In the genomic region with DNA sequence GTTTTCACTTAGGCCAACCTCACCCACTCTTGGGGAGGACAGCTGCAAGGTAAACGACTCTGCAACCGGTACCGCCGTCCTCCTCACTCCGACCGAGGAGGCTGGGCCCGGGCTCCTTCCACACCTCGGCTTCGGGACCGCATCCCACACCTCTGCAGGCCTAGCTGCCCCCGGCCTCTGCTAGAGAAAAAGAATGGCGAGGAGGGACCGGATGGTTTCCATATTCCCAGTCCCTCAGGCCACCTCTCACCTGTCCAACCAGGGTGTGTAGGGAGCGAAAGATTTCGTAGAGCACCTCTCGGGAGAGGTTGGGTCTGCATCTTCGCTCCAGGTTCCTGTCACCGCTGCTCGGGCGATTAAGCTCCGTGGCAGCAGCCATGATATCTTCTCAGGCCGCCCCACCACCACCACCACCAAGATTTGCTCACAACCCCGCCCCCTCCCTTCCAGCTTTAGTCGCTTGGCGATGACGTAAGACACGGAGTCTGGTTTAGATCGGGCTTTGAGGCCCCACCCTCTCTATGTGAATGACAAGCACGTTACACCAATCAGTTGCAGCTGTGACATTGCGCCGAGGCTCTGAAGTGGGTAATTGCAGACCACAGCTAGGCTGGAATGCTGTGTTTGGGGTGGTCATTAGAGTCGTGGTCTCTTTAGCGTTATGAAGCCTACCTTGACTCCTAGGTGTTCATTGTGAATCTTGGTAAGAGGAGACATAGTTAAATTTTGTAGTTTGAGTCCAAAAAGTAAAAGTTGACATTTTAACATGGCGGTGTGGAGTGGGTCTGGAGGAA, we compare ENCODE assay signal across 1 cellular context.
TF ChIP-seq lines count a peak whose summit lies in the region.

A gene with protein sequence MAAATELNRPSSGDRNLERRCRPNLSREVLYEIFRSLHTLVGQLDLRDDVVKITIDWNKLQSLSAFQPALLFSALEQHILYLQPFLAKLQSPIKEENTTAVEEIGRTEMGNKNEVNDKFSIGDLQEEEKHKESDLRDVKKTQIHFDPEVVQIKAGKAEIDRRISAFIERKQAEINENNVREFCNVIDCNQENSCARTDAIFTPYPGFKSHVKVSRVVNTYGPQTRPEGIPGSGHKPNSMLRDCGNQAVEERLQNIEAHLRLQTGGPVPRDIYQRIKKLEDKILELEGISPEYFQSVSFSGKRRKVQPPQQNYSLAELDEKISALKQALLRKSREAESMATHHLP (minus strand): TSS at position 428 of the 794 bp plus-strand sequence. CDS start 49 bp downstream, at position 379.

TF ChIP-seq in K562, 482 proteins besides CTCF, POLR2A, EP300 and RAD21 (continued from another document and continues in another):
- TF ChIP-seq ZNF696 (CRISPR knock-in tag; conservative IDR thresholded peaks at IDR 0.05), result no peak
- TF ChIP-seq HDAC6 (IDR thresholded peaks at IDR 0.05; ENCODE audit: low read depth, low read length), result no peak
- no peak for TF ChIP-seq ADNP (tag; IDR thresholded peaks at IDR 0.05)
- TF ChIP-seq, protein P1, sequence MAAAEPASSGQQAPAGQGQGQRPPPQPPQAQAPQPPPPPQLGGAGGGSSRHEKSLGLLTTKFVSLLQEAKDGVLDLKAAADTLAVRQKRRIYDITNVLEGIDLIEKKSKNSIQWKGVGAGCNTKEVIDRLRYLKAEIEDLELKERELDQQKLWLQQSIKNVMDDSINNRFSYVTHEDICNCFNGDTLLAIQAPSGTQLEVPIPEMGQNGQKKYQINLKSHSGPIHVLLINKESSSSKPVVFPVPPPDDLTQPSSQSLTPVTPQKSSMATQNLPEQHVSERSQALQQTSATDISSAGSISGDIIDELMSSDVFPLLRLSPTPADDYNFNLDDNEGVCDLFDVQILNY (CRISPR knock-in tag; IDR thresholded peaks at IDR 0.05), result no peak
- no peak for TF ChIP-seq HSF4 (CRISPR knock-in tag; IDR thresholded peaks at IDR 0.05; ENCODE audit: borderline replicate concordance)
- no peak for TF ChIP-seq TFE3 (CRISPR knock-in tag; IDR thresholded peaks at IDR 0.05)
- TF ChIP-seq SRSF3 (IDR thresholded peaks at IDR 0.05; ENCODE audit: insufficient read depth, low read length), result no peak
- no peak for TF ChIP-seq PTBP1 (IDR thresholded peaks at IDR 0.05; ENCODE audit: low read depth, low read length)
- TF ChIP-seq, protein P2, sequence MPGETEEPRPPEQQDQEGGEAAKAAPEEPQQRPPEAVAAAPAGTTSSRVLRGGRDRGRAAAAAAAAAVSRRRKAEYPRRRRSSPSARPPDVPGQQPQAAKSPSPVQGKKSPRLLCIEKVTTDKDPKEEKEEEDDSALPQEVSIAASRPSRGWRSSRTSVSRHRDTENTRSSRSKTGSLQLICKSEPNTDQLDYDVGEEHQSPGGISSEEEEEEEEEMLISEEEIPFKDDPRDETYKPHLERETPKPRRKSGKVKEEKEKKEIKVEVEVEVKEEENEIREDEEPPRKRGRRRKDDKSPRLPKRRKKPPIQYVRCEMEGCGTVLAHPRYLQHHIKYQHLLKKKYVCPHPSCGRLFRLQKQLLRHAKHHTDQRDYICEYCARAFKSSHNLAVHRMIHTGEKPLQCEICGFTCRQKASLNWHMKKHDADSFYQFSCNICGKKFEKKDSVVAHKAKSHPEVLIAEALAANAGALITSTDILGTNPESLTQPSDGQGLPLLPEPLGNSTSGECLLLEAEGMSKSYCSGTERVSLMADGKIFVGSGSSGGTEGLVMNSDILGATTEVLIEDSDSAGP (CRISPR knock-in tag; IDR thresholded peaks at IDR 0.05), result no peak
- TF ChIP-seq, protein P3, sequence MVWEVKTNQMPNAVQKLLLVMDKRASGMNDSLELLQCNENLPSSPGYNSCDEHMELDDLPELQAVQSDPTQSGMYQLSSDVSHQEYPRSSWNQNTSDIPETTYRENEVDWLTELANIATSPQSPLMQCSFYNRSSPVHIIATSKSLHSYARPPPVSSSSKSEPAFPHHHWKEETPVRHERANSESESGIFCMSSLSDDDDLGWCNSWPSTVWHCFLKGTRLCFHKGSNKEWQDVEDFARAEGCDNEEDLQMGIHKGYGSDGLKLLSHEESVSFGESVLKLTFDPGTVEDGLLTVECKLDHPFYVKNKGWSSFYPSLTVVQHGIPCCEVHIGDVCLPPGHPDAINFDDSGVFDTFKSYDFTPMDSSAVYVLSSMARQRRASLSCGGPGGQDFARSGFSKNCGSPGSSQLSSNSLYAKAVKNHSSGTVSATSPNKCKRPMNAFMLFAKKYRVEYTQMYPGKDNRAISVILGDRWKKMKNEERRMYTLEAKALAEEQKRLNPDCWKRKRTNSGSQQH (CRISPR knock-in tag; IDR thresholded peaks at IDR 0.05), result no peak
- no peak for TF ChIP-seq SETDB1 (IDR thresholded peaks at IDR 0.05; ENCODE audit: low read length)
- TF ChIP-seq SIRT6 (IDR thresholded peaks at IDR 0.05; ENCODE audit: low read depth, low read length), result no peak
- no peak for TF ChIP-seq ZNF41 (CRISPR knock-in tag; conservative IDR thresholded peaks at IDR 0.05)
- TF ChIP-seq COPS2 (conservative IDR thresholded peaks at IDR 0.05), result no peak
- TF ChIP-seq MTA1 (IDR thresholded peaks at IDR 0.05; ENCODE audit: borderline replicate concordance), result peak; percentile 97
- no peak for TF ChIP-seq ASH1L (IDR thresholded peaks at IDR 0.05; ENCODE audit: borderline replicate concordance, low read depth, partially characterized antibody)
- TF ChIP-seq GATAD2A (IDR thresholded peaks at IDR 0.05), result no peak
- TF ChIP-seq RBM39 (optimal IDR thresholded peaks at IDR 0.05; ENCODE audit: low read depth, low read length), result no peak
- no peak for TF ChIP-seq POLR3G (IDR thresholded peaks at IDR 0.05; ENCODE audit: extremely low read depth, insufficient read length, insufficient replicate concordance)
- no peak for TF ChIP-seq RREB1 (CRISPR knock-in tag; IDR thresholded peaks at IDR 0.05)
- TF ChIP-seq ZKSCAN8 (CRISPR knock-in tag; IDR thresholded peaks at IDR 0.05), result no peak
- no peak for TF ChIP-seq PATZ1 (CRISPR knock-in tag; IDR thresholded peaks at IDR 0.05; ENCODE audit: borderline replicate concordance)
- TF ChIP-seq, protein P4, sequence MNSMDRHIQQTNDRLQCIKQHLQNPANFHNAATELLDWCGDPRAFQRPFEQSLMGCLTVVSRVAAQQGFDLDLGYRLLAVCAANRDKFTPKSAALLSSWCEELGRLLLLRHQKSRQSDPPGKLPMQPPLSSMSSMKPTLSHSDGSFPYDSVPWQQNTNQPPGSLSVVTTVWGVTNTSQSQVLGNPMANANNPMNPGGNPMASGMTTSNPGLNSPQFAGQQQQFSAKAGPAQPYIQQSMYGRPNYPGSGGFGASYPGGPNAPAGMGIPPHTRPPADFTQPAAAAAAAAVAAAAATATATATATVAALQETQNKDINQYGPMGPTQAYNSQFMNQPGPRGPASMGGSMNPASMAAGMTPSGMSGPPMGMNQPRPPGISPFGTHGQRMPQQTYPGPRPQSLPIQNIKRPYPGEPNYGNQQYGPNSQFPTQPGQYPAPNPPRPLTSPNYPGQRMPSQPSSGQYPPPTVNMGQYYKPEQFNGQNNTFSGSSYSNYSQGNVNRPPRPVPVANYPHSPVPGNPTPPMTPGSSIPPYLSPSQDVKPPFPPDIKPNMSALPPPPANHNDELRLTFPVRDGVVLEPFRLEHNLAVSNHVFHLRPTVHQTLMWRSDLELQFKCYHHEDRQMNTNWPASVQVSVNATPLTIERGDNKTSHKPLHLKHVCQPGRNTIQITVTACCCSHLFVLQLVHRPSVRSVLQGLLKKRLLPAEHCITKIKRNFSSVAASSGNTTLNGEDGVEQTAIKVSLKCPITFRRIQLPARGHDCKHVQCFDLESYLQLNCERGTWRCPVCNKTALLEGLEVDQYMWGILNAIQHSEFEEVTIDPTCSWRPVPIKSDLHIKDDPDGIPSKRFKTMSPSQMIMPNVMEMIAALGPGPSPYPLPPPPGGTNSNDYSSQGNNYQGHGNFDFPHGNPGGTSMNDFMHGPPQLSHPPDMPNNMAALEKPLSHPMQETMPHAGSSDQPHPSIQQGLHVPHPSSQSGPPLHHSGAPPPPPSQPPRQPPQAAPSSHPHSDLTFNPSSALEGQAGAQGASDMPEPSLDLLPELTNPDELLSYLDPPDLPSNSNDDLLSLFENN (IDR thresholded peaks at IDR 0.05; ENCODE audit: low read depth in 2 of 2, low read length in 2 of 2), result no peak
- TF ChIP-seq MCM5 (IDR thresholded peaks at IDR 0.05; ENCODE audit: low read depth), result no peak
- no peak for TF ChIP-seq ZNF764 (CRISPR knock-in tag; IDR thresholded peaks at IDR 0.05; ENCODE audit: low read depth)
- TF ChIP-seq HDAC2 (IDR thresholded peaks at IDR 0.05), result 0 out of 2 replicates have a peak, but pooled peaks have one; percentile 14
- no peak for TF ChIP-seq KLF16 (IDR thresholded peaks at IDR 0.05)
- no peak for TF ChIP-seq ZNF347 (CRISPR knock-in tag; IDR thresholded peaks at IDR 0.05; ENCODE audit: low read depth)
- peak; percentile 33; the same call in 1 of the 2 replicates for TF ChIP-seq MBD2 (IDR thresholded peaks at IDR 0.05; ENCODE audit: borderline replicate concordance, low read depth)
- no peak for TF ChIP-seq ZNF644 (tag; IDR thresholded peaks at IDR 0.05; ENCODE audit: low read depth)
- TF ChIP-seq ZNF778 (CRISPR knock-in tag; IDR thresholded peaks at IDR 0.05), result no peak
- TF ChIP-seq, protein P5, sequence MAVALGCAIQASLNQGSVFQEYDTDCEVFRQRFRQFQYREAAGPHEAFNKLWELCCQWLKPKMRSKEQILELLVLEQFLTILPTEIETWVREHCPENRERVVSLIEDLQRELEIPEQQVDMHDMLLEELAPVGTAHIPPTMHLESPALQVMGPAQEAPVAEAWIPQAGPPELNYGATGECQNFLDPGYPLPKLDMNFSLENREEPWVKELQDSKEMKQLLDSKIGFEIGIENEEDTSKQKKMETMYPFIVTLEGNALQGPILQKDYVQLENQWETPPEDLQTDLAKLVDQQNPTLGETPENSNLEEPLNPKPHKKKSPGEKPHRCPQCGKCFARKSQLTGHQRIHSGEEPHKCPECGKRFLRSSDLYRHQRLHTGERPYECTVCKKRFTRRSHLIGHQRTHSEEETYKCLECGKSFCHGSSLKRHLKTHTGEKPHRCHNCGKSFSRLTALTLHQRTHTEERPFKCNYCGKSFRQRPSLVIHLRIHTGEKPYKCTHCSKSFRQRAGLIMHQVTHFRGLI (CRISPR knock-in tag; IDR thresholded peaks at IDR 0.05), result no peak
